Comparison of ENCODE assay signal across 6 cellular contexts in the genomic region with DNA sequence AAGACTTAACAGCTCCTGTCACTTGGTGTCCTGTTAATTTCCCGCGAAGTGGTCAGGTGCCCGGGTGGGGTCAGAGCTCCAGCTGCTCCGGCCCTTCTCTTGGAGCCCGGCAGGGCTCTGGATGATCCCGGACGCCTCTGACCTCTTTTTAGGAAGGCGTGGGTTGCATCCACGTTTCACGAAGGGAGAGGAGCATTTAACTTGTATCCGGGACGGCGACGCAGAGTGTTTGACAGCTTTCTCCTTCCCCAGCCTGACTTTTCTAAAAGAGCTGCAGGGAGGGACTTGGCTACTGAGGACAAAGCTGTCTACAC.
DNase-seq lines count a peak whose midpoint lies in the region; ATAC-seq lines count a peak whose summit lies in the region.

No MANE protein-coding gene starts in this region.

- H3K27ac Mint-ChIP-seq in activated naive CD4-positive, alpha-beta T cell treated with anti-CD3 and anti-CD28 coated beads, Interleukin-2, amount 50 U/mL, for 24 hours = no peak overlapping the region

- H3K27me3 Mint-ChIP-seq in activated naive CD4-positive, alpha-beta T cell treated with anti-CD3 and anti-CD28 coated beads, Interleukin-2, amount 50 U/mL, for 24 hours = no peaks in the 10 kb centered on the region

- no peak overlapping the region for H3K9ac ChIP-seq in rectal smooth muscle tissue (ENCODE audit: low read length)

- H3K4me1 Mint-ChIP-seq in activated naive CD4-positive, alpha-beta T cell treated with anti-CD3 and anti-CD28 coated beads, Interleukin-2, amount 50 U/mL, for 24 hours = peaks cover 12% of the 10 kb centered on the region

- no peak for ATAC-seq in HG02884 (IDR thresholded peaks at IDR 0.05; ENCODE audit: unreplicated experiment)

- H3K4me3 ChIP-seq in effector memory CD4-positive, alpha-beta T cell (ENCODE audit: insufficient read depth, low read depth, low read length, poor library complexity, severe bottlenecking) = peak overlapping the region; percentile 76
- peak overlapping the region; percentile 93 for H3K4me3 ChIP-seq in rectal smooth muscle tissue (ENCODE audit: low read length)

- H3K9me3 ChIP-seq in effector memory CD4-positive, alpha-beta T cell (ENCODE audit: control insufficient read depth, low read length) = no peaks in the 10 kb centered on the region

- H3K9me3 Mint-ChIP-seq in activated naive CD4-positive, alpha-beta T cell treated with anti-CD3 and anti-CD28 coated beads, Interleukin-2, amount 50 U/mL, for 24 hours = peaks cover 9% of the 10 kb centered on the region

- peak overlapping the region; percentile 95 for H3K4me3 Mint-ChIP-seq in activated naive CD4-positive, alpha-beta T cell treated with anti-CD3 and anti-CD28 coated beads, Interleukin-2, amount 50 U/mL, for 24 hours

- H3K36me3 Mint-ChIP-seq in activated naive CD4-positive, alpha-beta T cell treated with anti-CD3 and anti-CD28 coated beads, Interleukin-2, amount 50 U/mL, for 24 hours = peaks cover 18% of the 10 kb centered on the region

- peaks cover 3% of the 10 kb centered on the region for H3K4me1 ChIP-seq in effector memory CD4-positive, alpha-beta T cell (ENCODE audit: control insufficient read depth, insufficient read depth, low read length, poor library complexity, severe bottlenecking)
- H3K4me1 ChIP-seq in rectal smooth muscle tissue (ENCODE audit: control insufficient read depth, insufficient read depth, low read length) = peaks cover 3% of the 10 kb centered on the region

- H3K27ac ChIP-seq in effector memory CD4-positive, alpha-beta T cell (ENCODE audit: insufficient read depth, low read length, poor library complexity, severe bottlenecking) = no peak overlapping the region
- no peak overlapping the region for H3K27ac ChIP-seq in rectal smooth muscle tissue (ENCODE audit: low read depth, low read length)

- no peaks in the 10 kb centered on the region for H3K27me3 ChIP-seq in effector memory CD4-positive, alpha-beta T cell (replicated peaks; ENCODE audit: control insufficient read depth, insufficient read depth, low read length, poor library complexity, severe bottlenecking)
- no peaks in the 10 kb centered on the region for H3K27me3 ChIP-seq in rectal smooth muscle tissue (ENCODE audit: control insufficient read depth, insufficient read depth, low read length)

- H3K36me3 ChIP-seq in effector memory CD4-positive, alpha-beta T cell (ENCODE audit: control insufficient read depth, insufficient read depth, low read length) = peaks cover 9% of the 10 kb centered on the region
- peaks cover 7% of the 10 kb centered on the region for H3K36me3 ChIP-seq in rectal smooth muscle tissue (ENCODE audit: control insufficient read depth, insufficient read depth, low read length)

- no peak for DNase-seq in activated naive CD4-positive, alpha-beta T cell treated with Interleukin-2 at 50 U/mL for 16 hours
- no peak for DNase-seq in effector memory CD4-positive, alpha-beta T cell
- DNase-seq in epidermal melanocyte (ENCODE audit: insufficient read length, low spot score) = no peak
